21 cellular contexts compared by ENCODE assay signal in genomic region chrX:114582264-114582632, GRCh38. TPM values are rescaled to one million over a fixed set of nuclear protein-coding genes. Genes with fewer than 3 reads are reported as not detected.
A peak's percentile ranks its signal among the peaks of the same experiment; 100 is the strongest.
DNase-seq lines count a peak whose midpoint lies in the region; ATAC-seq and TF ChIP-seq lines count a peak whose summit lies in the region.
"Had no signal": no experiment of that assay in that cellular context is flagged by ENCODE, and none has a peak within 500 bp of the region (broad histone marks: within the 10 kb centered on the region; RNA-seq: fewer than 3 reads in every experiment).

No MANE protein-coding gene starts in this region.

- H3K9ac ChIP-seq in iPS-20b (ENCODE audit: low read depth, low read length) (no peak overlapping the region), GM23248 (no peak overlapping the region)

- peaks cover 72% of the 10 kb centered on the region for H3K27me3 Mint-ChIP-seq in WTC11 (ENCODE audit: low read depth)

- H3K9me2 ChIP-seq in GM23248 (ENCODE audit: insufficient read depth), result no peaks in the 10 kb centered on the region

- peak overlapping the region; percentile 76 for H3K4me3 Mint-ChIP-seq in WTC11
- H3K4me3 Mint-ChIP-seq: IgD-negative memory B cell had no signal

- H3K4me1 Mint-ChIP-seq in WTC11, result peaks cover 42% of the 10 kb centered on the region

- H3K9me3 ChIP-seq in iPS-20b (ENCODE audit: insufficient read depth, low read depth, low read length) (no peaks in the 10 kb centered on the region), GM23248 (ENCODE audit: low read depth) (no peaks in the 10 kb centered on the region)

- H4K20me1 ChIP-seq in GM23248 (ENCODE audit: insufficient read depth), result no peaks in the 10 kb centered on the region

- no peaks in the 10 kb centered on the region; the same call in 1 of the 2 replicates for H3K4me1 ChIP-seq in iPS-20b (ENCODE audit: insufficient read depth, low read length)
- no peaks in the 10 kb centered on the region for H3K4me1 ChIP-seq in GM23248 (ENCODE audit: insufficient read depth)

- H3F3A ChIP-seq in GM23248 (ENCODE audit: insufficient read depth), result no peaks in the 10 kb centered on the region

- H2AFZ ChIP-seq in GM23248, result no peak overlapping the region

- H3K27ac Mint-ChIP-seq in WTC11, result no peak overlapping the region
- H3K27ac Mint-ChIP-seq: IgD-negative memory B cell had no signal

- no peaks in the 10 kb centered on the region for H3K36me3 Mint-ChIP-seq in WTC11
- H3K36me3 Mint-ChIP-seq: IgD-negative memory B cell had no signal

- H3K27me3 ChIP-seq in iPS-20b (ENCODE audit: insufficient read depth, low read length) (peaks cover 77% of the 10 kb centered on the region), GM23248 (replicated peaks; ENCODE audit: insufficient read depth) (peaks cover 30% of the 10 kb centered on the region)

- ATAC-seq in WTC11, result no peak
- ATAC-seq in GM18511 (IDR thresholded peaks at IDR 0.05; ENCODE audit: unreplicated experiment), result no peak
- ATAC-seq in HG02973 (IDR thresholded peaks at IDR 0.05; ENCODE audit: unreplicated experiment), result no peak
- ATAC-seq: GM12878, PC-3 had no signal

- H3K9me3 Mint-ChIP-seq in WTC11, result no peaks in the 10 kb centered on the region

- in situ Hi-C loops in GM23248 (cut with MboI), result no loop called here

- no peaks in the 10 kb centered on the region for H3K79me2 ChIP-seq in GM23248 (ENCODE audit: insufficient read depth)

- peak overlapping the region; percentile 56; the same call in 1 of the 2 replicates for H3K4me3 ChIP-seq in iPS-20b (ENCODE audit: low read length)
- no peak overlapping the region for H3K4me3 ChIP-seq in GM23248
- H3K4me3 ChIP-seq: GM12878 had no signal

- 35 to 38% methylated on average over 12 of the region's 12 CpGs for WGBS in GM23248 (ENCODE audit: low coverage in 1 of 2, low lambda C conversion rate in 2 of 2, missing lambda C conversion rate in 2 of 2), 2 experiments

- no peak overlapping the region for H3K27ac ChIP-seq in iPS-20b (ENCODE audit: low read length)
- H3K27ac ChIP-seq in GM23248, result no peak overlapping the region
- H3K27ac ChIP-seq: 22Rv1, RWPE1 had no signal

- DNase-seq in DMS53 (lab: John Stamatoyannopoulos, UW) (peak; percentile 25), DMS53 treated with DMSO at 0.1 percent for 48 hours (lab: John Stamatoyannopoulos, UW; ENCODE audit: unreplicated experiment) (no peak), WTC11 (ENCODE audit: low spot score) (no peak), retina (peak; percentile 14), GM23248 (no peak)
- DNase-seq: GDM1, Karpas-422, NCI-H146, NCI-H2081, PC-3, SIG-M5 had no signal

- no peak for TF ChIP-seq CTCF in WTC11 (IDR thresholded peaks at IDR 0.05)

- no peaks in the 10 kb centered on the region for H3K36me3 ChIP-seq in iPS-20b (ENCODE audit: insufficient read depth, low read depth, low read length)
- H3K36me3 ChIP-seq in GM23248 (ENCODE audit: low read depth), result no peaks in the 10 kb centered on the region

- POLR2A ChIA-PET in WTC11 (lab: Charles Lee), result no interaction called here

- CTCF ChIA-PET in WTC11 (lab: Charles Lee), result interaction anchor here (0.6 to 0.9 kb wide), 2 partner anchors 120 to 507 kb away, joined by 3 read pairs; no protein-coding TSS in a partner anchor

- no peak overlapping the region for H3K4me2 ChIP-seq in GM23248 (ENCODE audit: unreplicated experiment)

TF ChIP-seq in WTC11, 78 proteins besides CTCF, POLR2A, EP300 and RAD21:
- no peak for TF ChIP-seq GABPB1 (CRISPR knock-in tag; IDR thresholded peaks at IDR 0.05)
- no peak for TF ChIP-seq ZNF396 (CRISPR knock-in tag; IDR thresholded peaks at IDR 0.05; ENCODE audit: borderline replicate concordance)
- TF ChIP-seq KAT7 (CRISPR knock-in tag; IDR thresholded peaks at IDR 0.05; ENCODE audit: borderline replicate concordance), result no peak
- TF ChIP-seq ZSCAN18 (CRISPR knock-in tag; IDR thresholded peaks at IDR 0.05), result no peak
- TF ChIP-seq MYBL2 (CRISPR knock-in tag; IDR thresholded peaks at IDR 0.05), result no peak
- TF ChIP-seq PRRX2 (CRISPR knock-in tag; IDR thresholded peaks at IDR 0.05), result no peak
- TF ChIP-seq ZNF671 (CRISPR knock-in tag; IDR thresholded peaks at IDR 0.05), result no peak
- no peak for TF ChIP-seq HMGA2 (CRISPR knock-in tag; IDR thresholded peaks at IDR 0.05)
- TF ChIP-seq NFYB (CRISPR knock-in tag; conservative IDR thresholded peaks at IDR 0.05; ENCODE audit: low read depth), result no peak
- TF ChIP-seq ZNF416 (CRISPR knock-in tag; IDR thresholded peaks at IDR 0.05), result no peak
- TF ChIP-seq CDX4 (CRISPR knock-in tag; IDR thresholded peaks at IDR 0.05; ENCODE audit: borderline replicate concordance), result no peak

RNA-seq across cellular contexts. Expression of gene HTR2C, which starts 1.6 kb away (rescaled TPM):
- total RNA-seq in WTC11 (2021), result 1.7 to 2.4 TPM (median 2.3 TPM) in 3 replicates
- not detected in 2 replicates for total RNA-seq in GM23248 (2014; rRNA removed; shearing (Covaris generic))
- not detected in 2 replicates for polyA plus RNA-seq in GM23248 (2016; fragmentation: Nextera tagmentation; extraction: Ambion mirVana)
- total RNA-seq: GM12878, HT-29, MCF 10A had no signal
- polyA plus RNA-seq: AG04450, IgD-negative memory B cell had no signal

Comparison
In these comparisons a context has a peak if more than half of its experiments do, and no peak if none do; other contexts are left out.
1. DNase-seq: peak in DMS53 (single experiment) and retina (single experiment); none in DMS53 treated with DMSO at 0.1 percent for 48 hours (single experiment), WTC11 (single experiment) and GM23248 (single experiment).